8 cellular contexts compared by ENCODE assay signal in genomic region chr18:3447895-3448844, GRCh38. TPM values are rescaled to one million over a fixed set of nuclear protein-coding genes. Genes with fewer than 3 reads are reported as not detected.
DNase-seq lines count a peak whose midpoint lies in the region; ATAC-seq, FAIRE-seq and TF ChIP-seq lines count a peak whose summit lies in the region.

No MANE protein-coding gene starts in this region.

- peak overlapping the region; percentile 99 for H3K27ac ChIP-seq in astrocyte (ENCODE audit: low read depth, low read length)

- peaks cover 31% of the 10 kb centered on the region for H3K79me2 ChIP-seq in astrocyte (ENCODE audit: insufficient read depth, low read length)

- H3K4me1 ChIP-seq in astrocyte (ENCODE audit: insufficient read depth, low read length): peaks cover 22% of the 10 kb centered on the region

- H3K27me3 Mint-ChIP-seq in T-helper 2 cell treated with Interferon-gamma antibody and Interleukin-4, amounts not matched to agents 5 μg/mL and 100 μg/mL, for 36 hours (ENCODE audit: low read depth): no peaks in the 10 kb centered on the region
- H3K27me3 Mint-ChIP-seq in astrocyte (ENCODE audit: low read depth, unreplicated experiment): no peaks in the 10 kb centered on the region

- TF ChIP-seq POLR2A in GM18505 (IDR thresholded peaks at IDR 0.05; ENCODE audit: borderline replicate concordance, extremely low read depth, insufficient read depth, insufficient read length): no peak

- H3K4me2 ChIP-seq in astrocyte (ENCODE audit: low read length): peak overlapping the region; percentile 99

- H3K4me1 Mint-ChIP-seq in T-helper 2 cell treated with Interferon-gamma antibody and Interleukin-4, amounts not matched to agents 5 μg/mL and 100 μg/mL, for 36 hours (ENCODE audit: low read depth): peaks cover 32% of the 10 kb centered on the region
- H3K4me1 Mint-ChIP-seq in astrocyte (ENCODE audit: low read depth, unreplicated experiment): peaks cover 15% of the 10 kb centered on the region

- H3K9me3 ChIP-seq in astrocyte (ENCODE audit: insufficient read depth, low read depth, low read length): no peaks in the 10 kb centered on the region

- no peaks in the 10 kb centered on the region for H3K27me3 ChIP-seq in astrocyte (ENCODE audit: insufficient read depth, low read length)

- H3K4me3 Mint-ChIP-seq in T-helper 2 cell treated with Interferon-gamma antibody and Interleukin-4, amounts not matched to agents 5 μg/mL and 100 μg/mL, for 36 hours: peak overlapping the region; percentile 98
- peak overlapping the region; percentile 94 for H3K4me3 Mint-ChIP-seq in astrocyte (ENCODE audit: unreplicated experiment)

- peak overlapping the region; percentile 99 for H3K9ac ChIP-seq in astrocyte (ENCODE audit: low read length)

- H3K27ac Mint-ChIP-seq in T-helper 2 cell treated with Interferon-gamma antibody and Interleukin-4, amounts not matched to agents 5 μg/mL and 100 μg/mL, for 36 hours: peak overlapping the region; percentile 100
- peak overlapping the region; percentile 100 for H3K27ac Mint-ChIP-seq in astrocyte (ENCODE audit: unreplicated experiment)

- TF ChIP-seq CTCF in astrocyte (IDR thresholded peaks at IDR 0.05; ENCODE audit: insufficient read depth, low read depth, low read length): no peak
- TF ChIP-seq CTCF in retinal pigment epithelial cell (conservative IDR thresholded peaks at IDR 0.05; ENCODE audit: low read depth, low read length): peak; percentile 25

- H3K9me3 Mint-ChIP-seq in T-helper 2 cell treated with Interferon-gamma antibody and Interleukin-4, amounts not matched to agents 5 μg/mL and 100 μg/mL, for 36 hours: no peaks in the 10 kb centered on the region
- H3K9me3 Mint-ChIP-seq in astrocyte (ENCODE audit: unreplicated experiment): no peaks in the 10 kb centered on the region

- peak overlapping the region; percentile 59 for H2AFZ ChIP-seq in astrocyte (ENCODE audit: low read depth, low read length)

- DNase-seq in NCI-H187 (lab: John Stamatoyannopoulos, UW): peak; percentile 91 to 92
- peak; percentile 89 for DNase-seq in T-helper 2 cell treated with Interferon-gamma antibody and Interleukin-4, amounts not matched to agents 5 μg/mL and 100 μg/mL, for 36 hours (ENCODE audit: low spot score)
- DNase-seq in astrocyte (ENCODE audit: low read depth): peak; percentile 93
- peak; percentile 85 to 92 for DNase-seq in hippocampal formation (lab: John Stamatoyannopoulos, UW)
- DNase-seq in retinal pigment epithelial cell (ENCODE audit: low read depth): peak; percentile 96
- DNase-seq in epidermal melanocyte (ENCODE audit: insufficient read length, low spot score): no peak

- ATAC-seq in GM18505 (IDR thresholded peaks at IDR 0.05; ENCODE audit: unreplicated experiment) (peak; percentile 62), HG02970 (IDR thresholded peaks at IDR 0.05; ENCODE audit: low FRiP score, unreplicated experiment) (peak; percentile 57)

- H3K36me3 Mint-ChIP-seq in T-helper 2 cell treated with Interferon-gamma antibody and Interleukin-4, amounts not matched to agents 5 μg/mL and 100 μg/mL, for 36 hours (ENCODE audit: low read depth): peaks cover 3% of the 10 kb centered on the region
- H3K36me3 Mint-ChIP-seq in astrocyte (ENCODE audit: low read depth, unreplicated experiment): peaks cover 9% of the 10 kb centered on the region

- H3K4me3 ChIP-seq in astrocyte (ENCODE audit: insufficient read depth, low read depth, low read length) (peak overlapping the region; percentile 85), retinal pigment epithelial cell (ENCODE audit: low read length) (peak overlapping the region; percentile 86)

- H3K36me3 ChIP-seq in astrocyte (ENCODE audit: insufficient read depth, low read length): no peaks in the 10 kb centered on the region

- FAIRE-seq in astrocyte (lab: Jason Lieb, UNC): no peak

- no peaks in the 10 kb centered on the region for H4K20me1 ChIP-seq in astrocyte (ENCODE audit: insufficient read depth, low read length)

RNA-seq across cellular contexts. Expression of gene TGIF1, which starts 1.8 kb away (rescaled TPM):
- total RNA-seq in astrocyte: 110 and 128 TPM in 2 replicates
